Comparison of ENCODE assay signal across 8 cellular contexts in the genomic region with DNA sequence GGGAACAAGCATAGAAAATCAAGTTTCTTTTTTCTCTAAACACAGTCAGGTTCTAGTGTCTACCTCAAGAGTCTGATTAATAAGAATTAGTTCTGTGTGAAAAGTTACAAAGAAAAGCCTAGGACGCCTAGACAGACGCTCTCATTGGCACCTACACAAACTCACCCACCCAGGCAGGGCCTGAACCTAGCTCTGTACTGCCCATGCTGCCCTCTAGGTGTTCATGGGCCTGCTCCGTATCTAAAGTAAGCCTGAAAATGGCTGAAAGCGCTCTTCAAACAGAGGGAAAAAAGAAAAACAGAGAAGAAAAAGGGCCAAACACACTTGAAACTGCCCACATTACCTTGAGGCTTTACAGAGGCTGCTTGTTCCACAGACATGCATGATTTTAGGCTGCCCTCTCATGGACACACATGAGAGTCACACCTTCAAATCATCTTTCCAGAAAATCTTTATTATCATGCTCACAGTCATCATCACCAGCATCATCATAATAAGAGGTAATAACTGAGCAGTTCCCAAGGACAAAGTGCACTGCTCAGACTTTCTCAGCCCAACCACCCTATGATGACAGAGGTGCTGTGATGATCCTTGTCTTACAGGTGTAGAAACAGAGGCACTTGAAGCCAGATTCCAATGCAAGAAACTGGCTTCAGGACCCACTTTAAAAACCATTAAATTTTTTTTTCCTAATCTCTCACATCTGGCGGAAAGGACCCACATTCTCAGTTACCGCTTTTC. TPM values are rescaled to one million over a fixed set of nuclear protein-coding genes. Genes with fewer than 3 reads are reported as not detected.
DNase-seq lines count a peak whose midpoint lies in the region; ATAC-seq and TF ChIP-seq lines count a peak whose summit lies in the region.

No MANE protein-coding gene starts in this region.

- peaks cover 48% of the 10 kb centered on the region for H3K9me3 ChIP-seq in H9 (ENCODE audit: control insufficient read depth, low read depth, low read length)

- no CpG with 5 or more reads among the region's 6 CpGs for WGBS in H9 (ENCODE audit: extremely low coverage, insufficient read length, low lambda C conversion rate)

- no peak overlapping the region for H2BK120ac ChIP-seq in H9 (ENCODE audit: low read depth, low read length, poor library complexity, severe bottlenecking)

- no peak overlapping the region for H3K4me3 Mint-ChIP-seq in H9
- H3K4me3 Mint-ChIP-seq in activated CD8-positive, alpha-beta T cell treated with anti-CD3 and anti-CD28 coated beads, Interleukin-2, amount 10 ng/mL, durations not matched to agents 7 days and 5 days = no peak overlapping the region
- H3K4me3 Mint-ChIP-seq in stimulated activated naive B cell treated with anti-CD40 and anti-IgM and Interleukin-4, amounts not matched to agents 10 μg/mL and 1 μg/mL and 100 μg/mL, for 72 hours = no peak overlapping the region

- H2BK12ac ChIP-seq in H9 (ENCODE audit: insufficient read length, low read depth, low read length) = no peak overlapping the region

- H3K4me1 Mint-ChIP-seq in H9 = peaks cover 2% of the 10 kb centered on the region in 2 experiments; a peak in 2 of 4 replicates
- peaks cover 1% of the 10 kb centered on the region for H3K4me1 Mint-ChIP-seq in activated CD8-positive, alpha-beta T cell treated with anti-CD3 and anti-CD28 coated beads, Interleukin-2, amount 10 ng/mL, durations not matched to agents 7 days and 5 days (ENCODE audit: low read depth)
- peaks cover 9 to 13% of the 10 kb centered on the region in 2 donors for H3K4me1 Mint-ChIP-seq in stimulated activated naive B cell treated with anti-CD40 and anti-IgM and Interleukin-4, amounts not matched to agents 10 μg/mL and 1 μg/mL and 100 μg/mL, for 72 hours

- no peak overlapping the region for H4K5ac ChIP-seq in H9 (ENCODE audit: insufficient read length, low read depth, low read length)

- H3K23ac ChIP-seq in H9 (ENCODE audit: insufficient read length, low read depth, low read length) = no peak overlapping the region

- no peak overlapping the region for H3T11ph ChIP-seq in H9 (ENCODE audit: low read length)

- peak; percentile 4 for DNase-seq in stimulated activated CD4-positive, alpha-beta T cell treated with anti-CD3 and anti-CD28 coated beads, Interleukin-1b, Interleukin-23, amount 100 ng/mL, for 48 hours
- no peak for DNase-seq in stimulated activated CD4-positive, alpha-beta T cell treated with anti-CD3 and anti-CD28 coated beads, Interleukin-12 subunit alpha, Interleukin-12 subunit beta, amount 100 ng/mL, for 4 hours
- DNase-seq in H9 (no peak), NCI-H2029 treated with DMSO at 0.1 percent for 48 hours (lab: John Stamatoyannopoulos, UW) (peak; percentile 10), hepatic stellate cell (ENCODE audit: low spot score) (peak; percentile 32)
- peak; percentile 38 for DNase-seq in activated CD8-positive, alpha-beta T cell treated with anti-CD3 and anti-CD28 coated beads, Interleukin-2, amount 10 ng/mL, durations not matched to agents 7 days and 5 days
- peak; percentile 13 for DNase-seq in stimulated activated naive B cell treated with anti-CD40 and anti-IgM and Interleukin-4, amounts not matched to agents 10 μg/mL and 1 μg/mL and 100 μg/mL, for 72 hours

- no peaks in the 10 kb centered on the region for H3K79me2 ChIP-seq in H9 (ENCODE audit: insufficient read depth, low read length)

- POLR2A ChIA-PET in activated CD8-positive, alpha-beta T cell treated with anti-CD3 and anti-CD28 coated beads, Interleukin-2, amount 10 ng/mL, durations not matched to agents 7 days and 5 days (lab: Charles Lee) = interaction anchor here (0.6 kb wide), 1 partner anchor 707 kb away, joined by 3 read pairs; no protein-coding TSS in a partner anchor

- no peak overlapping the region for H3K27ac ChIP-seq in H9 (ENCODE audit: insufficient read length, low read depth, low read length)

- H4K8ac ChIP-seq in H9 (replicated peaks; ENCODE audit: insufficient read length, low read depth, low read length) = no peak overlapping the region

- H4K91ac ChIP-seq in H9 (ENCODE audit: insufficient read length, low read depth, low read length) = no peak overlapping the region

- CTCF ChIA-PET in activated CD8-positive, alpha-beta T cell treated with anti-CD3 and anti-CD28 coated beads, Interleukin-2, amount 10 ng/mL, durations not matched to agents 7 days and 5 days (lab: Charles Lee) = interaction anchor here (0.8 to 4.0 kb wide), 3 partner anchors 9 to 163 kb away, joined by 3 to 34 read pairs (median 3); no protein-coding TSS in a partner anchor

- H2BK20ac ChIP-seq in H9 (ENCODE audit: low read depth, low read length, poor library complexity, severe bottlenecking) = no peak overlapping the region

- no peaks in the 10 kb centered on the region for H3K27me3 Mint-ChIP-seq in H9 (ENCODE audit: low read depth)
- H3K27me3 Mint-ChIP-seq in activated CD8-positive, alpha-beta T cell treated with anti-CD3 and anti-CD28 coated beads, Interleukin-2, amount 10 ng/mL, durations not matched to agents 7 days and 5 days (ENCODE audit: low read depth) = peaks cover 4% of the 10 kb centered on the region
- H3K27me3 Mint-ChIP-seq in stimulated activated naive B cell treated with anti-CD40 and anti-IgM and Interleukin-4, amounts not matched to agents 10 μg/mL and 1 μg/mL and 100 μg/mL, for 72 hours = peaks cover 0 to 2% of the 10 kb centered on the region in 2 donors

- no peak overlapping the region for H2BK15ac ChIP-seq in H9 (ENCODE audit: low read depth, low read length)

- peaks cover 64 to 70% of the 10 kb centered on the region in 2 experiments for H3K9me3 Mint-ChIP-seq in H9
- H3K9me3 Mint-ChIP-seq in activated CD8-positive, alpha-beta T cell treated with anti-CD3 and anti-CD28 coated beads, Interleukin-2, amount 10 ng/mL, durations not matched to agents 7 days and 5 days (ENCODE audit: insufficient read depth) = no peaks in the 10 kb centered on the region
- no peaks in the 10 kb centered on the region for H3K9me3 Mint-ChIP-seq in stimulated activated naive B cell treated with anti-CD40 and anti-IgM and Interleukin-4, amounts not matched to agents 10 μg/mL and 1 μg/mL and 100 μg/mL, for 72 hours

- H2BK5ac ChIP-seq in H9 (ENCODE audit: insufficient read length, low read length) = no peak overlapping the region

- H3K27me3 ChIP-seq in H9 (ENCODE audit: insufficient read depth, low read length) = 0 out of 2 replicates have a peak, but pooled peaks cover 3% of the 10 kb centered on the region

- H3K27ac Mint-ChIP-seq in H9 = no peak overlapping the region; a peak in 1 of 7 replicates
- H3K27ac Mint-ChIP-seq in activated CD8-positive, alpha-beta T cell treated with anti-CD3 and anti-CD28 coated beads, Interleukin-2, amount 10 ng/mL, durations not matched to agents 7 days and 5 days = no peak overlapping the region
- H3K27ac Mint-ChIP-seq in stimulated activated naive B cell treated with anti-CD40 and anti-IgM and Interleukin-4, amounts not matched to agents 10 μg/mL and 1 μg/mL and 100 μg/mL, for 72 hours = peak overlapping the region; percentile 52

- peak overlapping the region; percentile 45 for H2AFZ ChIP-seq in H9 (ENCODE audit: low read length)

- H3K79me1 ChIP-seq in H9 (ENCODE audit: insufficient read depth, low read depth, low read length, poor library complexity, severe bottlenecking) = no peaks in the 10 kb centered on the region

- no peak overlapping the region for H3K9ac ChIP-seq in H9 (ENCODE audit: extremely low read depth, insufficient read length, low read length)

- H3K14ac ChIP-seq in H9 (ENCODE audit: insufficient read depth, low read length) = no peak overlapping the region

- H2AK5ac ChIP-seq in H9 (ENCODE audit: insufficient read length, low read length) = no peak overlapping the region

- H3K56ac ChIP-seq in H9 (ENCODE audit: insufficient read length, low read depth, low read length) = no peak overlapping the region

- no peak overlapping the region for H3K18ac ChIP-seq in H9 (ENCODE audit: insufficient read length, low read depth, low read length)

- peak; percentile 51 for ATAC-seq in activated CD8-positive, alpha-beta T cell treated with anti-CD3 and anti-CD28 coated beads, Interleukin-2, amount 10 ng/mL, durations not matched to agents 7 days and 5 days
- peak; percentile 75 to 80 for ATAC-seq in stimulated activated naive B cell treated with anti-CD40 and anti-IgM and Interleukin-4, amounts not matched to agents 10 μg/mL and 1 μg/mL and 100 μg/mL, for 72 hours (replicated peaks)
- no peak for ATAC-seq in HG03280 (IDR thresholded peaks at IDR 0.05; ENCODE audit: unreplicated experiment)

- no peak overlapping the region for H3K4me2 ChIP-seq in H9 (ENCODE audit: insufficient read depth, insufficient read length, low read length)

- H4K20me1 ChIP-seq in H9 (ENCODE audit: control insufficient read depth, insufficient read depth, insufficient read length) = no peaks in the 10 kb centered on the region

- peak; percentile 63 for TF ChIP-seq CTCF in H9 (conservative IDR thresholded peaks at IDR 0.05)

- H3K23me2 ChIP-seq in H9 (ENCODE audit: insufficient read length, low read depth, low read length, poor library complexity, severe bottlenecking) = no peaks in the 10 kb centered on the region

- peaks cover 0 to 3% (median 0%) of the 10 kb centered on the region in 3 experiments; a peak in 1 of 7 replicates for H3K36me3 Mint-ChIP-seq in H9 (ENCODE audit: insufficient read depth in 1 of 3, low read depth in 3 of 3)
- H3K36me3 Mint-ChIP-seq in activated CD8-positive, alpha-beta T cell treated with anti-CD3 and anti-CD28 coated beads, Interleukin-2, amount 10 ng/mL, durations not matched to agents 7 days and 5 days (ENCODE audit: low read depth) = no peaks in the 10 kb centered on the region
- H3K36me3 Mint-ChIP-seq in stimulated activated naive B cell treated with anti-CD40 and anti-IgM and Interleukin-4, amounts not matched to agents 10 μg/mL and 1 μg/mL and 100 μg/mL, for 72 hours = no peaks in the 10 kb centered on the region

- H3K4ac ChIP-seq in H9 (ENCODE audit: low read depth, low read length) = no peak overlapping the region

- no peaks in the 10 kb centered on the region for H3K4me1 ChIP-seq in H9 (ENCODE audit: insufficient read depth, low read length)

RNA-seq across cellular contexts. Expression of a gene that starts 49.6 kb away (rescaled TPM):
- 1.9 and 2.4 TPM in 2 replicates for total RNA-seq in H9 (2021)
- under 1 TPM; 0.13 to 0.21 TPM for total RNA-seq in activated CD8-positive, alpha-beta T cell treated with anti-CD3 and anti-CD28 coated beads, Interleukin-2, amount 10 ng/mL, durations not matched to agents 7 days and 5 days

Comparison
In these comparisons a context has a peak if more than half of its experiments do, and no peak if none do; other contexts are left out.
1. DNase-seq: peak in stimulated activated CD4-positive, alpha-beta T cell treated with anti-CD3 and anti-CD28 coated beads, Interleukin-1b, Interleukin-23, amount 100 ng/mL, for 48 hours (single experiment), NCI-H2029 treated with DMSO at 0.1 percent for 48 hours (single experiment), activated CD8-positive, alpha-beta T cell treated with anti-CD3 and anti-CD28 coated beads, Interleukin-2, amount 10 ng/mL, durations not matched to agents 7 days and 5 days (single experiment), hepatic stellate cell (single experiment) and stimulated activated naive B cell treated with anti-CD40 and anti-IgM and Interleukin-4, amounts not matched to agents 10 μg/mL and 1 μg/mL and 100 μg/mL, for 72 hours (single experiment); none in stimulated activated CD4-positive, alpha-beta T cell treated with anti-CD3 and anti-CD28 coated beads, Interleukin-12 subunit alpha, Interleukin-12 subunit beta, amount 100 ng/mL, for 4 hours (single experiment) and H9 (single experiment).